Comparison of ENCODE assay signal across 8 cellular contexts in genomic region chr10:5813091-5813340, GRCh38. TPM values are rescaled to one million over a fixed set of nuclear protein-coding genes. Genes with fewer than 3 reads are reported as not detected.
A peak's percentile ranks its signal among the peaks of the same experiment; 100 is the strongest.
DNase-seq lines count a peak whose midpoint lies in the region; ATAC-seq and TF ChIP-seq lines count a peak whose summit lies in the region.

No MANE protein-coding gene starts in this region.

- H3K4me3 ChIP-seq in SU-DHL-6 (ENCODE audit: insufficient read depth, low read length, poor library complexity, severe bottlenecking) (peak overlapping the region; percentile 99), skeletal muscle cell (ENCODE audit: low read depth, low read length) (peak overlapping the region; percentile 91)

- no peaks in the 10 kb centered on the region for H3K27me3 ChIP-seq in SU-DHL-6 (ENCODE audit: low read length)

- intact Hi-C loops in Right ventricle myocardium superior (cut with DNase I) = loop anchor here (5.0 kb wide), 1 partner anchor 74 kb away; the partner anchor contains the start of gene ANKRD16

- H3K27ac ChIP-seq in SU-DHL-6 (ENCODE audit: low read depth, low read length) = peak overlapping the region; percentile 86

- H3K9ac ChIP-seq in SU-DHL-6 (ENCODE audit: low read length) = peak overlapping the region; percentile 100

- no peaks in the 10 kb centered on the region for H3K9me2 ChIP-seq in SU-DHL-6 (replicated peaks; ENCODE audit: insufficient read depth, low read length)

- H3K79me2 ChIP-seq in SU-DHL-6 (ENCODE audit: insufficient read depth, low read length) = peaks cover 68% of the 10 kb centered on the region

- H3F3A ChIP-seq in SU-DHL-6 (ENCODE audit: insufficient read depth) = peaks cover 32% of the 10 kb centered on the region

- DNase-seq in Right ventricle myocardium superior (no peak), skeletal muscle cell (ENCODE audit: low read depth) (no peak), NCI-H2196 (lab: John Stamatoyannopoulos, UW; ENCODE audit: unreplicated experiment) (no peak), NCI-H2227 (lab: John Stamatoyannopoulos, UW; ENCODE audit: unreplicated experiment) (no peak)
- DNase-seq in activated effector memory CD4-positive, alpha-beta T cell treated with Interleukin-2 at 50 U/mL for 16 hours = no peak

- H3K4me2 ChIP-seq in SU-DHL-6 (ENCODE audit: low read depth, low read length, poor library complexity, severe bottlenecking) = peak overlapping the region; percentile 86

- peaks cover 32% of the 10 kb centered on the region for H4K20me1 ChIP-seq in SU-DHL-6 (ENCODE audit: low read depth, low read length)

- H3K9me3 ChIP-seq in SU-DHL-6 (ENCODE audit: insufficient read depth, low read length) = no peaks in the 10 kb centered on the region

- TF ChIP-seq CTCF in SU-DHL-6 (IDR thresholded peaks at IDR 0.05; ENCODE audit: insufficient read depth, low read length, poor library complexity, severe bottlenecking) = no peak

- no peak overlapping the region for H2AFZ ChIP-seq in SU-DHL-6 (ENCODE audit: low read depth, low read length, severe bottlenecking)

- ATAC-seq in GM18873 (IDR thresholded peaks at IDR 0.05; ENCODE audit: low FRiP score, unreplicated experiment) = peak; percentile 9
- ATAC-seq in HG02884 (IDR thresholded peaks at IDR 0.05; ENCODE audit: unreplicated experiment) = peak; percentile 4
- peak; percentile 47 for ATAC-seq in Right ventricle myocardium superior (ENCODE audit: poor library complexity)

- peaks cover 4% of the 10 kb centered on the region; the same call in 1 of the 2 replicates for H3K36me3 ChIP-seq in SU-DHL-6 (ENCODE audit: low read length)

RNA-seq across cellular contexts. Expression of gene GDI2, which starts 0.2 kb away (rescaled TPM):
- 101 TPM for total RNA-seq in Right ventricle myocardium superior
